In the genomic region with DNA sequence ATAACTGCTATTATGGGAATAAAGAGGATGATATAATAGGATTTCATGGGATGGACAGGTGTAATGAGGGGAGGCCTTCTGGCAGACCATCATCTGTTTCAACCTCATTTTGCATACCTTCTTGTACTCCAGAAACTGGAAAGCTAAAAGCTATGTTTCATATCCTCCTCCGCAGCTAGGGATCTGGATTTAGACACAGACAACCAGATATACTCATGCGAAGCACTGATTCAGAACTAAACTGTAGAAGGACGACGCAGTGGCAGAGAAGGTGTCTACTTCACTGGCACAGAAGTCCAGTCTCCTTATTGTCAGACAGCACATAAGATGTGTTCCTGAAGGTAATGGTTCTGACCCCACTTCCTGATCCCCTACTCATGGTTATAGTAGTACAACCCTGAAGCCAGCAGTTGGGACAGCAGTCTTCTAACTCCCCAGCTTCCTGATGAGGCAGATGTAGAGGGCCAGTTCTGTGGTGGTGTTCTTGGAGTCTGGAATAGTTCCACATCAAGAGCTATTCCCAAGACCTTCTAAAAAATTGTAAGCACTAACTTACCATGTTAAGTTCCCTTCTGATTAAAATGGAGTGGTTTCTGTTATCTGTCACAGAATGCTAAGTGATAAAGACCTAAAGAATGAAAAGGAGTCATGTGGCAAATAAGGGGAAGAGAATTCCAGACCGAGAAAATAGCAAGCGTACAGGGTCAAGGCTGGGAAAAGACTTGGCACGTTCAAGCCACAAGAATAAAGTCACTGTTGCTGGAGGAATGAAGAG, we compare ENCODE assay signal across 10 cellular contexts.
DNase-seq lines count a peak whose midpoint lies in the region; ATAC-seq and TF ChIP-seq lines count a peak whose summit lies in the region.
"Had no signal": no experiment of that assay in that cellular context is flagged by ENCODE, and none has a peak within 500 bp of the region (broad histone marks: within the 10 kb centered on the region; RNA-seq: fewer than 3 reads in every experiment).

No MANE protein-coding gene starts in this region.

- WGBS in mesenchymal stem cell, result 67% methylated on average over 7 of the region's 7 CpGs

- ATAC-seq in GM18870 (IDR thresholded peaks at IDR 0.05; ENCODE audit: unreplicated experiment) (peak; percentile 51), HG02623 (IDR thresholded peaks at IDR 0.05; ENCODE audit: unreplicated experiment) (peak; percentile 53)
- no peak for ATAC-seq in naive thymus-derived CD8-positive, alpha-beta T cell

- H3K9me3 ChIP-seq in mesenchymal stem cell (ENCODE audit: control insufficient read depth, low read length), result no peaks in the 10 kb centered on the region
- no peaks in the 10 kb centered on the region for H3K9me3 ChIP-seq in breast epithelium
- H3K9me3 ChIP-seq: neutrophil had no signal

- H3K23ac ChIP-seq in mesenchymal stem cell (ENCODE audit: low read length in 2 of 2), result peak overlapping the region in 1 of 2 experiments; percentile 67

- peaks cover 0 to 15% (median 5%) of the 10 kb centered on the region in 9 donors for H3K9me3 Mint-ChIP-seq in naive thymus-derived CD8-positive, alpha-beta T cell

- H3K4me3 Mint-ChIP-seq in naive thymus-derived CD8-positive, alpha-beta T cell, result no peak overlapping the region

- H3K27ac ChIP-seq in mesenchymal stem cell (ENCODE audit: low read length, poor library complexity, severe bottlenecking) (peak overlapping the region; percentile 20), breast epithelium (no peak overlapping the region)
- H3K27ac ChIP-seq: neutrophil had no signal

- H3K4me1 ChIP-seq in mesenchymal stem cell (ENCODE audit: control insufficient read depth, insufficient read depth, low read depth, low read length) (no peaks in the 10 kb centered on the region), breast epithelium (no peaks in the 10 kb centered on the region)

- no peak overlapping the region for H2BK5ac ChIP-seq in mesenchymal stem cell (ENCODE audit: low read depth, low read length, poor library complexity, severe bottlenecking)

- H3K79me1 ChIP-seq in mesenchymal stem cell (replicated peaks; ENCODE audit: low read length, poor library complexity, severe bottlenecking), result no peaks in the 10 kb centered on the region

- peaks cover 0 to 7% (median 3%) of the 10 kb centered on the region in 5 donors for H3K27me3 Mint-ChIP-seq in naive thymus-derived CD8-positive, alpha-beta T cell

- intact Hi-C loops in breast epithelium (cut with DNase I; ENCODE audit: low total_unique reads), result no loop called here

- peaks cover 0 to 6% (median 3%) of the 10 kb centered on the region in 3 donors for H3K36me3 Mint-ChIP-seq in naive thymus-derived CD8-positive, alpha-beta T cell

- no peak overlapping the region for H3K27ac Mint-ChIP-seq in naive thymus-derived CD8-positive, alpha-beta T cell

- no peak for TF ChIP-seq CTCF in breast epithelium (IDR thresholded peaks at IDR 0.05)

- no peak for TF ChIP-seq POLR2A in breast epithelium (IDR thresholded peaks at IDR 0.05)

- H2BK15ac ChIP-seq in mesenchymal stem cell (ENCODE audit: low read depth, poor library complexity, severe bottlenecking), result no peak overlapping the region

- H2AFZ ChIP-seq in mesenchymal stem cell (ENCODE audit: low read depth, low read length), result no peak overlapping the region

- H4K8ac ChIP-seq in mesenchymal stem cell (ENCODE audit: low read length), result peak overlapping the region; percentile 45

- no peak overlapping the region for H2BK120ac ChIP-seq in mesenchymal stem cell (ENCODE audit: low read depth, low read length)

- H3K4ac ChIP-seq in mesenchymal stem cell (ENCODE audit: low read depth in 1 of 2, low read length in 2 of 2), result peak overlapping the region; percentile 64 to 91

- H3K4me1 Mint-ChIP-seq in naive thymus-derived CD8-positive, alpha-beta T cell, result no peaks in the 10 kb centered on the region

- peak overlapping the region in 1 of 2 experiments; percentile 18 for H3K14ac ChIP-seq in mesenchymal stem cell (ENCODE audit: low read length in 2 of 2)

- no peak overlapping the region for H3K4me2 ChIP-seq in mesenchymal stem cell (ENCODE audit: low read length, poor library complexity, severe bottlenecking)

- H3K27me3 ChIP-seq in mesenchymal stem cell (ENCODE audit: control insufficient read depth in 1 of 2, insufficient read depth in 1 of 2, low read length in 2 of 2), result no peaks in the 10 kb centered on the region
- no peaks in the 10 kb centered on the region for H3K27me3 ChIP-seq in breast epithelium
- H3K27me3 ChIP-seq: neutrophil had no signal

- H3K9ac ChIP-seq in mesenchymal stem cell (ENCODE audit: low read length), result no peak overlapping the region

- H3K4me3 ChIP-seq in mesenchymal stem cell (ENCODE audit: insufficient read depth in 1 of 2, low read depth in 1 of 2, low read length in 2 of 2) (no peak overlapping the region), breast epithelium (no peak overlapping the region)

- H3K18ac ChIP-seq in mesenchymal stem cell (ENCODE audit: low read depth in 1 of 2, low read length in 2 of 2), result peak overlapping the region; percentile 80 to 91

- POLR2A ChIA-PET in naive thymus-derived CD8-positive, alpha-beta T cell (lab: Charles Lee), result no interaction called here

- DNase-seq in M059J (ENCODE audit: low read depth), result peak; percentile 61
- DNase-seq in mesenchymal stem cell, result peak; percentile 55
- DNase-seq in breast epithelium (ENCODE audit: low spot score in 2 of 2), result no peak
- DNase-seq in dedifferentiated amniotic fluid mesenchymal stem cell (ENCODE audit: extremely low spot score), result no peak
- DNase-seq in naive thymus-derived CD8-positive, alpha-beta T cell, result no peak
- no peak for DNase-seq in NCI-H2171 treated with DMSO at 0.1 percent for 48 hours (lab: John Stamatoyannopoulos, UW)
- DNase-seq: stimulated activated naive CD4-positive, alpha-beta T cell had no signal

- peak overlapping the region; percentile 90 to 96 for H2BK12ac ChIP-seq in mesenchymal stem cell (ENCODE audit: low read length in 2 of 2)

- H3K36me3 ChIP-seq in mesenchymal stem cell (ENCODE audit: control insufficient read depth in 1 of 2, insufficient read depth in 2 of 2, low read depth in 1 of 2, low read length in 2 of 2), result no peaks in the 10 kb centered on the region
- no peaks in the 10 kb centered on the region for H3K36me3 ChIP-seq in breast epithelium
- H3K36me3 ChIP-seq: neutrophil had no signal

- H4K91ac ChIP-seq in mesenchymal stem cell (ENCODE audit: low read length), result peak overlapping the region; percentile 37

- peak overlapping the region; percentile 64 for H2AK5ac ChIP-seq in mesenchymal stem cell (ENCODE audit: low read length, severe bottlenecking)

Comparison
In these comparisons a context has a peak if more than half of its experiments do, and no peak if none do; other contexts are left out.
1. ATAC-seq: peak in GM18870 (single experiment) and HG02623 (single experiment); none in naive thymus-derived CD8-positive, alpha-beta T cell (0 of 2).
2. DNase-seq: peak in M059J (single experiment) and mesenchymal stem cell (single experiment); none in breast epithelium (0 of 2), dedifferentiated amniotic fluid mesenchymal stem cell (single experiment), naive thymus-derived CD8-positive, alpha-beta T cell (0 of 10) and NCI-H2171 treated with DMSO at 0.1 percent for 48 hours (single experiment).